ENCODE assay signal across 8 cellular contexts in the genomic region with DNA sequence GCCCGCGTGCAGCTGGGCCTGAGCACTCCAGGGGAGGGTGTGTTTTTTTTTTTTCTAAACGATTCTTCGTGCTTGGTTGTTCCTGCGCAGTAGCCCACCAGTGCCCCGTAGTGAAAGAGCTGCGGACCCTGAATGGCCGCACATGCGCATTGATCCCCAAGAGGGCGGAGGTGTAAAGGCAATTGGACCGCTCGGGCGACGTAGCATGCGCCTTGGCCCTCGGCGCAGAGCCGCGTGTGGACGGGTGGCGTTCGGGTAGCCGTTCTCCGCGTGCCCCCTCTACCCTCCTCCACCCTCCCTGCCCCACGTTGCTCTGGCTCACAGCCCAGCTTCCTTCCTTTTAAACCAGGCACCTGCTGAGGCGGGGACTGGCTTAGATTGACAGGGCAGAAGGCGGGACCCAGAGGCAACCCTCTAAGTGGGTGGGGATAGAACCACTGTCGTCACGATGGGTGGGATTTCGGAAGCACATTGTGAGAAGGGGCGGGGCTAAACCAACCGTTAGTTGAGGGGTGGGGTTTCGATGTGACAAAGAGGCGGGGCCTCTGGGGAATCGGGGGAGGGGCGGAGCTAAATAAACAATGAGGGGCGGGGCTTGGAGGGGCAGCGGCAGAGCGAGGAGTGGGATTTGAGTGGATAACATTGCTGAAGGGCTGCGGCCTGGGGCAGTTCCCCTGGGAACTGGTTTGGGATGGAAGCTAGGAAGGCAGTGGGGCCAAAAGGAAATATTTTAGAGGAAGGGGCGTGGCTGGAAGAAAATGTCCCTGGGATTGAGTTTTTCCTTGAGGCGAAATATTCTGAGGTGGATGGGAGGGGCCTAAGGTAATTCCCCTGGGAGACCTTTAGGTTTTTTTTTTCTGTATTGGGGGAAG. TPM values are rescaled to one million over a fixed set of nuclear protein-coding genes. Genes with fewer than 3 reads are reported as not detected.
DNase-seq lines count a peak whose midpoint lies in the region; ATAC-seq, FAIRE-seq and TF ChIP-seq lines count a peak whose summit lies in the region.

No MANE protein-coding gene starts in this region.

- H3K4me3 ChIP-seq in Caco-2 (ENCODE audit: low read depth, low read length) = peak overlapping the region; percentile 99
- H3K4me3 ChIP-seq in HUES48 (ENCODE audit: low read depth, low read length) = peak overlapping the region; percentile 72
- peak overlapping the region; percentile 91 for H3K4me3 ChIP-seq in NT2/D1 (ENCODE audit: insufficient read length, low read depth)
- H3K4me3 ChIP-seq in endothelial cell of umbilical vein (replicated peaks in 1 of 3; ENCODE audit: insufficient read depth in 1 of 3, low read depth in 1 of 3, low read length in 3 of 3) = peak overlapping the region; percentile 6 to 99 (median 91)

- H3K9me1 ChIP-seq in endothelial cell of umbilical vein (replicated peaks; ENCODE audit: control insufficient read depth, extremely low read depth, insufficient read depth, low read length) = no peaks in the 10 kb centered on the region

- H3K9ac ChIP-seq in HUES48 (ENCODE audit: low read depth, low read length) (peak overlapping the region; percentile 91), NT2/D1 (ENCODE audit: insufficient read length, low read depth) (peak overlapping the region; percentile 97), endothelial cell of umbilical vein (replicated peaks; ENCODE audit: extremely low read depth, insufficient read depth, low read length) (peak overlapping the region; percentile 90)

- peaks cover 4% of the 10 kb centered on the region for H3K36me3 ChIP-seq in Caco-2 (ENCODE audit: control insufficient read depth, insufficient read depth, low read length)
- peaks cover 26% of the 10 kb centered on the region for H3K36me3 ChIP-seq in HUES48 (ENCODE audit: control insufficient read depth, insufficient read depth, low read length)
- H3K36me3 ChIP-seq in NT2/D1 (ENCODE audit: insufficient read depth, insufficient read length, low read length) = peaks cover 30% of the 10 kb centered on the region
- H3K36me3 ChIP-seq in endothelial cell of umbilical vein (ENCODE audit: control insufficient read depth in 2 of 2, extremely low read depth in 1 of 2, insufficient read depth in 2 of 2, low read length in 2 of 2) = peaks cover 3 to 6% of the 10 kb centered on the region in 2 experiments

- H3K9me3 ChIP-seq in Caco-2 (no peaks in the 10 kb centered on the region), HUES48 (ENCODE audit: control insufficient read depth, insufficient read depth, low read length) (no peaks in the 10 kb centered on the region), NT2/D1 (ENCODE audit: insufficient read depth, low read length) (no peaks in the 10 kb centered on the region), endothelial cell of umbilical vein (replicated peaks; ENCODE audit: control insufficient read depth, insufficient read depth, low read length) (no peaks in the 10 kb centered on the region)

- H3K27me3 Mint-ChIP-seq in Caco-2 (ENCODE audit: insufficient read depth, unreplicated experiment) = no peaks in the 10 kb centered on the region

- FAIRE-seq in endothelial cell of umbilical vein (lab: Jason Lieb, UNC) = peak; percentile 97

- peaks cover 23% of the 10 kb centered on the region for H3K4me1 Mint-ChIP-seq in Caco-2 (ENCODE audit: low read depth, unreplicated experiment)

- H3K27ac ChIP-seq in HUES48 (ENCODE audit: low read depth, low read length) (peak overlapping the region; percentile 95), endothelial cell of umbilical vein (ENCODE audit: insufficient read depth, low read depth, low read length) (peak overlapping the region; percentile 79)

- CTCF ChIA-PET in Caco-2 (lab: Charles Lee) = interaction anchor here (1.0 to 2.2 kb wide), 3 partner anchors 9 to 40 kb away, joined by 3 to 9 read pairs (median 5); no protein-coding TSS in a partner anchor
- CTCF ChIA-PET in endothelial cell of umbilical vein (lab: Charles Lee) = interaction anchor here (0.9 to 1.0 kb wide), 2 partner anchors 10 to 206 kb away, joined by 3 to 4 read pairs; no protein-coding TSS in a partner anchor

- peak; percentile 64 for ATAC-seq in GM21390 (IDR thresholded peaks at IDR 0.05; ENCODE audit: unreplicated experiment)

- intact Hi-C loops in Caco-2 (cut with micrococcal nuclease; ENCODE audit: unreplicated experiment) = loop anchor here (1.0 kb wide), 1 partner anchor 54 kb away; no protein-coding TSS in a partner anchor
- intact Hi-C loops in endothelial cell of umbilical vein (cut with micrococcal nuclease) = loop anchor here (1.0 to 2.0 kb wide), 4 partner anchors 33 to 289 kb away; a partner anchor contains a TSS

- peak; percentile 94 to 97 for DNase-seq in Caco-2
- DNase-seq in NT2/D1 (ENCODE audit: low read depth, low spot score) = peak; percentile 93
- peak; percentile 81 for DNase-seq in activated CD8-positive, alpha-beta memory T cell treated with anti-CD3 and anti-CD28 coated beads, Interleukin-2, amount 50 U/mL, for 24 hours (ENCODE audit: extremely low read depth)
- peak; percentile 99 for DNase-seq in endothelial cell of umbilical vein (ENCODE audit: low read depth, low spot score)
- DNase-seq in midbrain (lab: John Stamatoyannopoulos, UW) = peak; percentile 94
- peak; percentile 86 for DNase-seq in stimulated activated CD8-positive, alpha-beta memory T cell treated with anti-CD3 and anti-CD28 coated beads, Interleukin-15, amount 100 ng/mL, for 48 hours (ENCODE audit: low read depth in 2 of 2)

- TF ChIP-seq CTCF in Caco-2 (IDR thresholded peaks at IDR 0.05; ENCODE audit: insufficient read depth in 1 of 2, low read depth in 1 of 2, low read length in 1 of 2, severe bottlenecking in 1 of 2, unreplicated experiment in 1 of 2) = peak in 1 of 2 experiments; percentile 16
- no peak for TF ChIP-seq CTCF in endothelial cell of umbilical vein (IDR thresholded peaks at IDR 0.05; ENCODE audit: extremely low read depth in 1 of 2, insufficient read depth in 1 of 2, low read depth in 1 of 2, low read length in 2 of 2)

- peaks cover 78% of the 10 kb centered on the region for H3K36me3 Mint-ChIP-seq in Caco-2 (ENCODE audit: insufficient read depth, unreplicated experiment)

- H3K27me3 ChIP-seq in Caco-2 (replicated peaks; ENCODE audit: control insufficient read depth, insufficient read depth, low read length) (no peaks in the 10 kb centered on the region), HUES48 (ENCODE audit: control insufficient read depth, insufficient read depth, low read length) (no peaks in the 10 kb centered on the region), NT2/D1 (ENCODE audit: insufficient read depth, insufficient read length) (no peaks in the 10 kb centered on the region), endothelial cell of umbilical vein (ENCODE audit: control insufficient read depth in 2 of 2, insufficient read depth in 2 of 2, low read length in 2 of 2) (no peaks in the 10 kb centered on the region)

- H3K4me3 Mint-ChIP-seq in Caco-2 (ENCODE audit: unreplicated experiment) = peak overlapping the region; percentile 81

- POLR2A ChIA-PET in Caco-2 (lab: Charles Lee) (interaction anchor here (0.6 to 2.3 kb wide), 12 partner anchors 23 to 399 kb away, joined by 3 to 9 read pairs (median 4); a partner anchor contains a TSS), endothelial cell of umbilical vein (lab: Charles Lee) (interaction anchor here (0.8 to 1.0 kb wide), 4 partner anchors 18 to 54 kb away, joined by 3 to 6 read pairs (median 3); a partner anchor contains a TSS)

- peak; percentile 80 for TF ChIP-seq POLR2A in endothelial cell of umbilical vein (IDR thresholded peaks at IDR 0.05; ENCODE audit: low read depth, low read length)

- H3K79me2 ChIP-seq in endothelial cell of umbilical vein (ENCODE audit: control insufficient read depth, insufficient read depth, low read length) = peaks cover 39% of the 10 kb centered on the region

- peak overlapping the region; percentile 44 for H2AFZ ChIP-seq in endothelial cell of umbilical vein (ENCODE audit: low read depth, low read length)

- dilution Hi-C loops in endothelial cell of umbilical vein (cut with MboI; ENCODE audit: extremely low pct_ligation_motif_present, low sequenced_read_pairs) = no loop called here

- peak overlapping the region; percentile 92 for H3K27ac Mint-ChIP-seq in Caco-2 (ENCODE audit: unreplicated experiment)

- BruUV-seq in Caco-2 (replicated peaks; lab: Mats Ljungman, UMichigan) (no TSS peak), endothelial cell of umbilical vein (replicated peaks; lab: Mats Ljungman, UMichigan) (no TSS peak)

- peak overlapping the region; percentile 83 for H3K4me2 ChIP-seq in endothelial cell of umbilical vein (ENCODE audit: insufficient read depth, low read length)

- H3K4me1 ChIP-seq in Caco-2 (peaks cover 9% of the 10 kb centered on the region), HUES48 (ENCODE audit: control insufficient read depth, insufficient read depth, low read length) (peaks cover 2% of the 10 kb centered on the region; the same call in 1 of the 2 replicates), NT2/D1 (ENCODE audit: insufficient read depth, insufficient read length) (peaks cover 8% of the 10 kb centered on the region), endothelial cell of umbilical vein (ENCODE audit: control insufficient read depth, extremely low read depth, insufficient read depth, low read length) (peaks cover 10% of the 10 kb centered on the region)

- H3K9me3 Mint-ChIP-seq in Caco-2 (ENCODE audit: unreplicated experiment) = no peaks in the 10 kb centered on the region

- H4K20me1 ChIP-seq in endothelial cell of umbilical vein (replicated peaks; ENCODE audit: control insufficient read depth, extremely low read depth, insufficient read depth, low read length) = no peaks in the 10 kb centered on the region

RNA-seq across cellular contexts. Expression of a gene that starts 0.5 kb away (rescaled TPM):
- total RNA-seq in Caco-2 (2022) = 116 and 118 TPM in 2 replicates
- 83.2 and 93.7 TPM in 2 replicates for total RNA-seq in endothelial cell of umbilical vein
- polyA plus RNA-seq in endothelial cell of umbilical vein = 28.8 and 32.0 TPM in 2 replicates
- 26.0 and 26.5 TPM in 2 replicates for polyA plus RNA-seq in endothelial cell of umbilical vein (2011; cell fraction: cytosol; rRNA removed)
- 22.8 and 25.0 TPM in 2 replicates for polyA plus RNA-seq in endothelial cell of umbilical vein (2011; cell fraction: nucleus; rRNA removed)
- polyA plus RNA-seq in endothelial cell of umbilical vein (2012) = 52.6 and 52.8 TPM in 2 replicates
- 26.9 and 27.0 TPM in 2 replicates for polyA minus RNA-seq in endothelial cell of umbilical vein
- 15.8 TPM for polyA minus RNA-seq in endothelial cell of umbilical vein (2011; cell fraction: cytosol; rRNA and poly(A)+ RNA removed)
- polyA minus RNA-seq in endothelial cell of umbilical vein (2011; cell fraction: nucleus; rRNA and poly(A)+ RNA removed) = 17.7 and 19.4 TPM in 2 replicates

RNA-seq across cellular contexts. Expression of a gene that starts 0.8 kb away (rescaled TPM):
- total RNA-seq in Caco-2 (2022) (47.3 and 64.0 TPM in 2 replicates), endothelial cell of umbilical vein (38.0 and 46.0 TPM in 2 replicates)
- 23.2 and 30.4 TPM in 2 replicates for polyA plus RNA-seq in endothelial cell of umbilical vein
- 11.5 and 14.3 TPM in 2 replicates for polyA plus RNA-seq in endothelial cell of umbilical vein (2011; cell fraction: cytosol; rRNA removed)
- 18.5 and 19.2 TPM in 2 replicates for polyA plus RNA-seq in endothelial cell of umbilical vein (2011; cell fraction: nucleus; rRNA removed)
- 33.9 and 35.3 TPM in 2 replicates for polyA plus RNA-seq in endothelial cell of umbilical vein (2012)
- 4.4 and 5.8 TPM in 2 replicates for polyA minus RNA-seq in endothelial cell of umbilical vein
- polyA minus RNA-seq in endothelial cell of umbilical vein (2011; cell fraction: cytosol; rRNA and poly(A)+ RNA removed) = 13.3 TPM
- 3.5 and 5.7 TPM in 2 replicates for polyA minus RNA-seq in endothelial cell of umbilical vein (2011; cell fraction: nucleus; rRNA and poly(A)+ RNA removed)

RNA-seq across cellular contexts. Expression of a gene that starts 31.1 kb away (rescaled TPM):
- total RNA-seq in Caco-2 (2022) (not detected in 2 replicates), endothelial cell of umbilical vein (not detected in 2 replicates)
- polyA plus RNA-seq in endothelial cell of umbilical vein = not detected in 2 replicates
- polyA plus RNA-seq in endothelial cell of umbilical vein (2011; cell fraction: cytosol; rRNA removed) = not detected in 2 replicates
- not detected in 2 replicates for polyA plus RNA-seq in endothelial cell of umbilical vein (2011; cell fraction: nucleus; rRNA removed)
- polyA plus RNA-seq in endothelial cell of umbilical vein (2012) = not detected in 2 replicates
- not detected in 2 replicates for polyA minus RNA-seq in endothelial cell of umbilical vein
- not detected for polyA minus RNA-seq in endothelial cell of umbilical vein (2011; cell fraction: cytosol; rRNA and poly(A)+ RNA removed)
- polyA minus RNA-seq in endothelial cell of umbilical vein (2011; cell fraction: nucleus; rRNA and poly(A)+ RNA removed) = not detected in 2 replicates

RNA-seq across cellular contexts. Expression of a gene that starts 33.2 kb away (rescaled TPM):
- total RNA-seq in Caco-2 (2022) = 0.61 and 1.1 TPM in 2 replicates
- 5.6 and 9.1 TPM in 2 replicates for total RNA-seq in endothelial cell of umbilical vein
- 5.0 and 7.4 TPM in 2 replicates for polyA plus RNA-seq in endothelial cell of umbilical vein
- polyA plus RNA-seq in endothelial cell of umbilical vein (2011; cell fraction: cytosol; rRNA removed) = 2.5 and 4.7 TPM in 2 replicates
- 1.9 and 4.1 TPM in 2 replicates for polyA plus RNA-seq in endothelial cell of umbilical vein (2011; cell fraction: nucleus; rRNA removed)
- 5.7 and 10.8 TPM in 2 replicates for polyA plus RNA-seq in endothelial cell of umbilical vein (2012)
- polyA minus RNA-seq in endothelial cell of umbilical vein = 5.0 and 5.3 TPM in 2 replicates
- polyA minus RNA-seq in endothelial cell of umbilical vein (2011; cell fraction: cytosol; rRNA and poly(A)+ RNA removed) = not detected
- polyA minus RNA-seq in endothelial cell of umbilical vein (2011; cell fraction: nucleus; rRNA and poly(A)+ RNA removed) = 0.96 and 1.8 TPM in 2 replicates

RNA-seq across cellular contexts. Expression of a gene that starts 52.3 kb away (rescaled TPM):
- total RNA-seq in Caco-2 (2022) = 55.3 and 56.5 TPM in 2 replicates
- 36.1 and 39.3 TPM in 2 replicates for total RNA-seq in endothelial cell of umbilical vein
- polyA plus RNA-seq in endothelial cell of umbilical vein = 34.2 and 37.4 TPM in 2 replicates
- 25.8 and 33.1 TPM in 2 replicates for polyA plus RNA-seq in endothelial cell of umbilical vein (2011; cell fraction: cytosol; rRNA removed)
- 38.7 and 57.3 TPM in 2 replicates for polyA plus RNA-seq in endothelial cell of umbilical vein (2011; cell fraction: nucleus; rRNA removed)
- polyA plus RNA-seq in endothelial cell of umbilical vein (2012) = 31.3 and 35.6 TPM in 2 replicates
- polyA minus RNA-seq in endothelial cell of umbilical vein = 18.3 and 23.3 TPM in 2 replicates
- 11.8 TPM for polyA minus RNA-seq in endothelial cell of umbilical vein (2011; cell fraction: cytosol; rRNA and poly(A)+ RNA removed)
- 16.7 and 21.3 TPM in 2 replicates for polyA minus RNA-seq in endothelial cell of umbilical vein (2011; cell fraction: nucleus; rRNA and poly(A)+ RNA removed)

Comparison
In these comparisons a context has a peak if more than half of its experiments do, and no peak if none do; other contexts are left out.
1. Peak in every context shown above with its lines: DNase-seq, ATAC-seq, H3K4me3 ChIP-seq and H3K27ac ChIP-seq.